ENCODE assay signal across 18 cellular contexts in the genomic region with DNA sequence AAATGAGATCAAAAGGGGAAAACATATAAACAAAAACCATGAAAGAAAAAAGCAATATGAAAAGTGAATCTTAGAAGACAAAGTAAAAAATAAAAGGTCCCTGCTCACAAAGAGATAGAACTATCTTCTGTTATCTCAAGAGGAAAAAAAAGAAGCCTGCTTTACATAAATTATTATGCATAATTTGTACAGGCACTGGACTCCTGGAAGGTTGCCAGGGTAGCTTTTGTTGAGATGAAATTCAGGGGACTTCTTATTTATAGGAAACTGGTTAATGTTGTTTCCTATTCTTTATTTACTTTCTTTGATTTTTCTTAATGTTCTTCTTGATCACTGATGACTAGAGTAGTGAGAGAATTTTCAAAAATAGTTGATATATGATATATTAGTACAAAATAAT.
"Had no signal": no experiment of that assay in that cellular context is flagged by ENCODE, and none has a peak within 500 bp of the region (broad histone marks: within the 10 kb centered on the region; RNA-seq: fewer than 3 reads in every experiment).

No MANE protein-coding gene starts in this region.

- DNase-seq: activated CD4-positive, alpha-beta T cell treated with anti-CD3 and anti-CD28 coated beads, Interleukin-2, amount 10 ng/mL, durations not matched to agents 24 days and 14 days; activated CD4-positive, CD25-positive, alpha-beta regulatory T cell; activated CD8-positive, alpha-beta memory T cell treated with anti-CD3 and anti-CD28 coated beads, Interleukin-2, amount 50 U/mL, for 48 hours; activated gamma-delta T cell treated with Interleukin-2 at 50 U/mL for 16 hours; activated naive CD8-positive, alpha-beta T cell treated with anti-CD3 and anti-CD28 coated beads, Interleukin-2, amount 10 ng/mL, durations not matched to agents 7 days and 5 days; activated T-cell treated with anti-CD3 and anti-CD28 coated beads, Interleukin-2, amount 50 U/mL, for 72 hours; brain microvascular endothelial cell; hypothalamus; left ventricle myocardium inferior; mucosa of descending colon; naive thymus-derived CD4-positive, alpha-beta T cell; pancreas; stimulated activated CD4-positive, alpha-beta T cell treated with anti-CD3 and anti-CD28 coated beads, Interleukin-1b, Interleukin-23, amount 100 ng/mL, for 48 hours; stomach; upper lobe of left lung had no signal

- H3K36me3 ChIP-seq: brain microvascular endothelial cell, esophagus muscularis mucosa, left ventricle myocardium inferior, pancreas, stomach, upper lobe of left lung had no signal

- H3K4me3 ChIP-seq: coronary artery, esophagus muscularis mucosa, left ventricle myocardium inferior, mucosa of descending colon, pancreas, stomach, testis, upper lobe of left lung had no signal

- ATAC-seq: activated T-cell treated with anti-CD3 and anti-CD28 coated beads, Interleukin-2, amount 50 U/mL, for 72 hours; mucosa of descending colon; naive thymus-derived CD4-positive, alpha-beta T cell; pancreas had no signal

- H3K27ac ChIP-seq: brain microvascular endothelial cell, coronary artery, esophagus muscularis mucosa, left ventricle myocardium inferior, pancreas, stomach, testis, upper lobe of left lung had no signal

- H3K9me3 ChIP-seq: esophagus muscularis mucosa, left ventricle myocardium inferior, mucosa of descending colon, pancreas, stomach, testis, upper lobe of left lung had no signal
